1 cellular context compared by ENCODE assay signal in genomic region chr12:9064201-9064814, GRCh38.
TF ChIP-seq lines count a peak whose summit lies in the region.

No MANE protein-coding gene starts in this region.

TF ChIP-seq in HEK293, 187 proteins besides CTCF, POLR2A, EP300 and RAD21 (continued from another document and continues in another):
- 0 out of 2 replicates have a peak, but pooled peaks have one; percentile 49 for TF ChIP-seq ZNF501 (tag by site-specific recombination; IDR thresholded peaks at IDR 0.05)
- TF ChIP-seq ZNF354C (tag by site-specific recombination; IDR thresholded peaks at IDR 0.05; ENCODE audit: borderline replicate concordance, low read depth), result no peak
- no peak for TF ChIP-seq EGR2 (tag by site-specific recombination; IDR thresholded peaks at IDR 0.05; ENCODE audit: low read depth)
- peak; percentile 91; the same call in 1 of the 2 replicates for TF ChIP-seq PRDM2 (tag by site-specific recombination; IDR thresholded peaks at IDR 0.05; ENCODE audit: borderline replicate concordance)
- TF ChIP-seq, protein P1, sequence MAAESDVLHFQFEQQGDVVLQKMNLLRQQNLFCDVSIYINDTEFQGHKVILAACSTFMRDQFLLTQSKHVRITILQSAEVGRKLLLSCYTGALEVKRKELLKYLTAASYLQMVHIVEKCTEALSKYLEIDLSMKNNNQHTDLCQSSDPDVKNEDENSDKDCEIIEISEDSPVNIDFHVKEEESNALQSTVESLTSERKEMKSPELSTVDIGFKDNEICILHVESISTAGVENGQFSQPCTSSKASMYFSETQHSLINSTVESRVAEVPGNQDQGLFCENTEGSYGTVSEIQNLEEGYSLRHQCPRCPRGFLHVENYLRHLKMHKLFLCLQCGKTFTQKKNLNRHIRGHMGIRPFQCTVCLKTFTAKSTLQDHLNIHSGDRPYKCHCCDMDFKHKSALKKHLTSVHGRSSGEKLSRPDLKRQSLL (tag by site-specific recombination; IDR thresholded peaks at IDR 0.05), result no peak
- TF ChIP-seq WT1 (tag by site-specific recombination; IDR thresholded peaks at IDR 0.05), result 0 out of 2 replicates have a peak, but pooled peaks have one; percentile 19
- TF ChIP-seq ZNF549 (tag by site-specific recombination; IDR thresholded peaks at IDR 0.05), result no peak
- TF ChIP-seq ZBTB26 (tag by site-specific recombination; optimal IDR thresholded peaks at IDR 0.05), result peak; percentile 63
- TF ChIP-seq REPIN1 (tag by site-specific recombination; IDR thresholded peaks at IDR 0.05; ENCODE audit: low read depth), result no peak
- TF ChIP-seq TCF7L2 (IDR thresholded peaks at IDR 0.05; ENCODE audit: borderline replicate concordance, low read depth, low read length), result no peak
- TF ChIP-seq, protein P2, sequence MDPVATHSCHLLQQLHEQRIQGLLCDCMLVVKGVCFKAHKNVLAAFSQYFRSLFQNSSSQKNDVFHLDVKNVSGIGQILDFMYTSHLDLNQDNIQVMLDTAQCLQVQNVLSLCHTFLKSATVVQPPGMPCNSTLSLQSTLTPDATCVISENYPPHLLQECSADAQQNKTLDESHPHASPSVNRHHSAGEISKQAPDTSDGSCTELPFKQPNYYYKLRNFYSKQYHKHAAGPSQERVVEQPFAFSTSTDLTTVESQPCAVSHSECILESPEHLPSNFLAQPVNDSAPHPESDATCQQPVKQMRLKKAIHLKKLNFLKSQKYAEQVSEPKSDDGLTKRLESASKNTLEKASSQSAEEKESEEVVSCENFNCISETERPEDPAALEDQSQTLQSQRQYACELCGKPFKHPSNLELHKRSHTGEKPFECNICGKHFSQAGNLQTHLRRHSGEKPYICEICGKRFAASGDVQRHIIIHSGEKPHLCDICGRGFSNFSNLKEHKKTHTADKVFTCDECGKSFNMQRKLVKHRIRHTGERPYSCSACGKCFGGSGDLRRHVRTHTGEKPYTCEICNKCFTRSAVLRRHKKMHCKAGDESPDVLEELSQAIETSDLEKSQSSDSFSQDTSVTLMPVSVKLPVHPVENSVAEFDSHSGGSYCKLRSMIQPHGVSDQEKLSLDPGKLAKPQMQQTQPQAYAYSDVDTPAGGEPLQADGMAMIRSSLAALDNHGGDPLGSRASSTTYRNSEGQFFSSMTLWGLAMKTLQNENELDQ (tag by site-specific recombination; IDR thresholded peaks at IDR 0.05; ENCODE audit: low read depth), result no peak
- TF ChIP-seq ZNF561 (tag by site-specific recombination; IDR thresholded peaks at IDR 0.05; ENCODE audit: borderline replicate concordance), result peak; percentile 40; the same call in 1 of the 2 replicates
- no peak for TF ChIP-seq SETDB1 (IDR thresholded peaks at IDR 0.05; ENCODE audit: insufficient read length, low read length)
- TF ChIP-seq ZBTB8A (tag by site-specific recombination; IDR thresholded peaks at IDR 0.05), result peak; percentile 79
- TF ChIP-seq ZBTB44 (tag by site-specific recombination; IDR thresholded peaks at IDR 0.05), result peak; percentile 60
- TF ChIP-seq ZNF341 (tag by site-specific recombination; IDR thresholded peaks at IDR 0.05; ENCODE audit: low read depth), result peak; percentile 78
- TF ChIP-seq ZNF366 (tag by site-specific recombination; conservative IDR thresholded peaks at IDR 0.05), result 0 out of 2 replicates have a peak, but pooled peaks have one; percentile 9
- TF ChIP-seq, protein P3, sequence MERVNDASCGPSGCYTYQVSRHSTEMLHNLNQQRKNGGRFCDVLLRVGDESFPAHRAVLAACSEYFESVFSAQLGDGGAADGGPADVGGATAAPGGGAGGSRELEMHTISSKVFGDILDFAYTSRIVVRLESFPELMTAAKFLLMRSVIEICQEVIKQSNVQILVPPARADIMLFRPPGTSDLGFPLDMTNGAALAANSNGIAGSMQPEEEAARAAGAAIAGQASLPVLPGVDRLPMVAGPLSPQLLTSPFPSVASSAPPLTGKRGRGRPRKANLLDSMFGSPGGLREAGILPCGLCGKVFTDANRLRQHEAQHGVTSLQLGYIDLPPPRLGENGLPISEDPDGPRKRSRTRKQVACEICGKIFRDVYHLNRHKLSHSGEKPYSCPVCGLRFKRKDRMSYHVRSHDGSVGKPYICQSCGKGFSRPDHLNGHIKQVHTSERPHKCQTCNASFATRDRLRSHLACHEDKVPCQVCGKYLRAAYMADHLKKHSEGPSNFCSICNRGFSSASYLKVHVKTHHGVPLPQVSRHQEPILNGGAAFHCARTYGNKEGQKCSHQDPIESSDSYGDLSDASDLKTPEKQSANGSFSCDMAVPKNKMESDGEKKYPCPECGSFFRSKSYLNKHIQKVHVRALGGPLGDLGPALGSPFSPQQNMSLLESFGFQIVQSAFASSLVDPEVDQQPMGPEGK (tag by site-specific recombination; IDR thresholded peaks at IDR 0.05), result 0 out of 2 replicates have a peak, but pooled peaks have one; percentile 67
- TF ChIP-seq, protein P4, sequence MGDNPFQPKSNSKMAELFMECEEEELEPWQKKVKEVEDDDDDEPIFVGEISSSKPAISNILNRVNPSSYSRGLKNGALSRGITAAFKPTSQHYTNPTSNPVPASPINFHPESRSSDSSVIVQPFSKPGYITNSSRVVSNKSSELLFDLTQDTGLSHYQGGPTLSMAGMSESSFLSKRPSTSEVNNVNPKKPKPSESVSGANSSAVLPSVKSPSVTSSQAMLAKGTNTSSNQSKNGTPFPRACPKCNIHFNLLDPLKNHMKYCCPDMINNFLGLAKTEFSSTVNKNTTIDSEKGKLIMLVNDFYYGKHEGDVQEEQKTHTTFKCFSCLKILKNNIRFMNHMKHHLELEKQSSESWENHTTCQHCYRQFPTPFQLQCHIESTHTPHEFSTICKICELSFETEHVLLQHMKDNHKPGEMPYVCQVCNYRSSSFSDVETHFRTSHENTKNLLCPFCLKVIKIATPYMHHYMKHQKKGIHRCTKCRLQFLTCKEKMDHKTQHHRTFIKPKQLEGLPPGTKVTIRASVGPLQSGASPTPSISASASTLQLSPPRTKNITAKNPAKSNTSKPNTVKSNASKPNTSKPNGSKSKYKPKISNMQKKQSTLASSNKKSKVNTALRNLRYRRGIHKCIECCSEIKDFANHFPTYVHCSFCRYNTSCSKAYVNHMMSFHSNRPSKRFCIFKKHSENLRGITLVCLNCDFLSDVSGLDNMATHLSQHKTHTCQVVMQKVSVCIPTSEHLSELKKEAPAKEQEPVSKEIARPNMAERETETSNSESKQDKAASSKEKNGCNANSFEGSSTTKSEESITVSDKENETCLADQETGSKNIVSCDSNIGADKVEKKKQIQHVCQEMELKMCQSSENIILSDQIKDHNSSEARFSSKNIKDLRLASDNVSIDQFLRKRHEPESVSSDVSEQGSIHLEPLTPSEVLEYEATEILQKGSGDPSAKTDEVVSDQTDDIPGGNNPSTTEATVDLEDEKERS (tag by site-specific recombination; IDR thresholded peaks at IDR 0.05), result no peak
- 0 out of 2 replicates have a peak, but pooled peaks have one; percentile 23 for TF ChIP-seq YY2 (tag by site-specific recombination; IDR thresholded peaks at IDR 0.05)
- TF ChIP-seq, protein P5, sequence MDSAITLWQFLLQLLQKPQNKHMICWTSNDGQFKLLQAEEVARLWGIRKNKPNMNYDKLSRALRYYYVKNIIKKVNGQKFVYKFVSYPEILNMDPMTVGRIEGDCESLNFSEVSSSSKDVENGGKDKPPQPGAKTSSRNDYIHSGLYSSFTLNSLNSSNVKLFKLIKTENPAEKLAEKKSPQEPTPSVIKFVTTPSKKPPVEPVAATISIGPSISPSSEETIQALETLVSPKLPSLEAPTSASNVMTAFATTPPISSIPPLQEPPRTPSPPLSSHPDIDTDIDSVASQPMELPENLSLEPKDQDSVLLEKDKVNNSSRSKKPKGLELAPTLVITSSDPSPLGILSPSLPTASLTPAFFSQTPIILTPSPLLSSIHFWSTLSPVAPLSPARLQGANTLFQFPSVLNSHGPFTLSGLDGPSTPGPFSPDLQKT (IDR thresholded peaks at IDR 0.05; ENCODE audit: borderline replicate concordance, low read depth, low read length), result no peak
- TF ChIP-seq ZNF473 (tag by site-specific recombination; IDR thresholded peaks at IDR 0.05), result no peak
- TF ChIP-seq SALL2 (tag by site-specific recombination; IDR thresholded peaks at IDR 0.05; ENCODE audit: borderline replicate concordance), result no peak
- TF ChIP-seq RBAK (tag by site-specific recombination; IDR thresholded peaks at IDR 0.05), result no peak
- no peak for TF ChIP-seq ZNF626 (tag by site-specific recombination; IDR thresholded peaks at IDR 0.05)
- TF ChIP-seq ZBTB20 (tag by site-specific recombination; IDR thresholded peaks at IDR 0.05), result peak; percentile 99; the same call in 1 of the 2 replicates
- TF ChIP-seq ZBTB10 (tag by site-specific recombination; IDR thresholded peaks at IDR 0.05), result peak; percentile 48; the same call in 1 of the 2 replicates
- peak; percentile 88 for TF ChIP-seq ZNF600 (tag by site-specific recombination; IDR thresholded peaks at IDR 0.05)
- TF ChIP-seq ZNF585B (tag by site-specific recombination; IDR thresholded peaks at IDR 0.05), result no peak
- 0 out of 2 replicates have a peak, but pooled peaks have one; percentile 21 for TF ChIP-seq GLI4 (tag by site-specific recombination; IDR thresholded peaks at IDR 0.05)
- TF ChIP-seq ZNF274 (IDR thresholded peaks at IDR 0.05; ENCODE audit: low read length), result no peak
- no peak for TF ChIP-seq ZNF274 (tag by site-specific recombination; IDR thresholded peaks at IDR 0.05; ENCODE audit: borderline replicate concordance)
- peak; percentile 26; the same call in 1 of the 2 replicates for TF ChIP-seq ZFHX2 (tag by site-specific recombination; conservative IDR thresholded peaks at IDR 0.05)
